ENCODE assay signal across 10 cellular contexts in the genomic region with DNA sequence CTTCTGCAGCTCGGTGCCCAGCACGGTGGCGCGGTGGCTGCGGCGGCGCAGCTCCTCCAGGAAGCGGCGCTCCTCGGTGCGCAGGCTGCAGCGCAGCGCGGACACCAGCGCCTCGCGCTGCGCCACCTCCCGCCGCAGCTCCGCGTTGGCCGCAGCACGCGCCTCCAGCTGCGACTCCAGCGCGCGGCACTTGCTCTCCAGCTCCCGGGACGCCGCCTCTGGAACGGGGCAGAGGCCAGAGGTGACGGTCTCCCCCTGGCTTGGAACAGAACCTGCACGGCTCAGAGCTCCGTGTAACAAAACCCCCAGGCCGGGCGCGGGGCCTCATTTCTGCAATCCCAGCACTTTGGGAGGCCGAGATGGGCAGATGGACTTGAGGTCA. TPM values are rescaled to one million over a fixed set of nuclear protein-coding genes. Genes with fewer than 3 reads are reported as not detected.
DNase-seq lines count a peak whose midpoint lies in the region; ATAC-seq and TF ChIP-seq lines count a peak whose summit lies in the region.
"Had no signal": no experiment of that assay in that cellular context is flagged by ENCODE, and none has a peak within 500 bp of the region (broad histone marks: within the 10 kb centered on the region; RNA-seq: fewer than 3 reads in every experiment).

No MANE protein-coding gene starts in this region.

- H3K4me1 Mint-ChIP-seq in mesothelial cell of epicardium: peaks cover 2% of the 10 kb centered on the region
- H3K4me1 Mint-ChIP-seq: nephron had no signal

- no CpG with 5 or more reads among the region's 40 CpGs for WGBS in iPS DF 6.9 (ENCODE audit: insufficient coverage, insufficient read length)

- no peaks in the 10 kb centered on the region for H3K9me3 ChIP-seq in iPS DF 6.9 (ENCODE audit: control insufficient read depth, insufficient read depth, low read length)
- H3K9me3 ChIP-seq: SJSA1 had no signal

- H3K27ac Mint-ChIP-seq in mesothelial cell of epicardium: no peak overlapping the region
- H3K27ac Mint-ChIP-seq: nephron had no signal

- DNase-seq in NCI-H748 (lab: John Stamatoyannopoulos, UW; ENCODE audit: unreplicated experiment) (peak; percentile 64), NCI-H748 treated with DMSO at 0.1 percent for 48 hours (lab: John Stamatoyannopoulos, UW) (no peak), iPS DF 6.9 (ENCODE audit: low read depth, low spot score) (no peak), mesothelial cell of epicardium (ENCODE audit: low spot score in 2 of 2, unreplicated experiment in 2 of 2) (no peak), T-helper 9 cell (no peak)
- DNase-seq in activated naive CD4-positive, alpha-beta T cell treated with anti-CD3 and anti-CD28 coated beads, Interleukin-2, amount 50 U/mL, for 16 hours: peak; percentile 55
- DNase-seq in stimulated activated CD4-positive, alpha-beta T cell treated with anti-CD3 and anti-CD28 coated beads, Interleukin-15, amount 100 ng/mL, for 24 hours: peak; percentile 73

- no peaks in the 10 kb centered on the region for H3K27me3 ChIP-seq in iPS DF 6.9 (ENCODE audit: control insufficient read depth, insufficient read depth, low read length)

- H3K27me3 Mint-ChIP-seq in mesothelial cell of epicardium (ENCODE audit: low read depth): peaks cover 53% of the 10 kb centered on the region

- no peak overlapping the region for H3K4me3 Mint-ChIP-seq in mesothelial cell of epicardium

- TF ChIP-seq CTCF in mesothelial cell of epicardium (IDR thresholded peaks at IDR 0.05; ENCODE audit: unreplicated experiment): no peak

- H3K36me3 Mint-ChIP-seq in mesothelial cell of epicardium: no peaks in the 10 kb centered on the region

- no peak for ATAC-seq in HG03045 (IDR thresholded peaks at IDR 0.05; ENCODE audit: unreplicated experiment)

- H3K36me3 ChIP-seq in iPS DF 6.9 (ENCODE audit: control insufficient read depth, insufficient read depth, low read length): no peaks in the 10 kb centered on the region; the same call in 1 of the 2 replicates
- H3K36me3 ChIP-seq: SJSA1 had no signal

- no peaks in the 10 kb centered on the region for H3K9me3 Mint-ChIP-seq in mesothelial cell of epicardium
- H3K9me3 Mint-ChIP-seq: nephron had no signal

- H3K27ac ChIP-seq in iPS DF 6.9 (ENCODE audit: low read length): no peak overlapping the region
- H3K27ac ChIP-seq: SJSA1 had no signal

- peak overlapping the region; percentile 32; the same call in 1 of the 2 replicates for H3K4me3 ChIP-seq in iPS DF 6.9 (ENCODE audit: low read length)
- H3K4me3 ChIP-seq: SJSA1 had no signal

- H3K4me1 ChIP-seq in iPS DF 6.9 (ENCODE audit: control insufficient read depth, insufficient read depth, low read length): peaks cover 3% of the 10 kb centered on the region

RNA-seq across cellular contexts. Expression of gene CLUH, which starts 13.2 kb away (rescaled TPM):
- 46.6 to 49.9 TPM (median 46.9 TPM) in 3 replicates for total RNA-seq in mesothelial cell of epicardium

RNA-seq across cellular contexts. Expression of gene CCDC92B, which starts 24.7 kb away (rescaled TPM):
- 0.47 to 0.62 TPM (median 0.58 TPM) in 3 replicates for total RNA-seq in mesothelial cell of epicardium
- total RNA-seq: SJSA1 had no signal

Comparison
In these comparisons a context has a peak if more than half of its experiments do, and no peak if none do; other contexts are left out.
1. DNase-seq: peak in NCI-H748 (single experiment), activated naive CD4-positive, alpha-beta T cell treated with anti-CD3 and anti-CD28 coated beads, Interleukin-2, amount 50 U/mL, for 16 hours (single experiment) and stimulated activated CD4-positive, alpha-beta T cell treated with anti-CD3 and anti-CD28 coated beads, Interleukin-15, amount 100 ng/mL, for 24 hours (single experiment); none in NCI-H748 treated with DMSO at 0.1 percent for 48 hours (single experiment), iPS DF 6.9 (single experiment), mesothelial cell of epicardium (0 of 2) and T-helper 9 cell (single experiment).